8 cellular contexts compared by ENCODE assay signal in the genomic region with DNA sequence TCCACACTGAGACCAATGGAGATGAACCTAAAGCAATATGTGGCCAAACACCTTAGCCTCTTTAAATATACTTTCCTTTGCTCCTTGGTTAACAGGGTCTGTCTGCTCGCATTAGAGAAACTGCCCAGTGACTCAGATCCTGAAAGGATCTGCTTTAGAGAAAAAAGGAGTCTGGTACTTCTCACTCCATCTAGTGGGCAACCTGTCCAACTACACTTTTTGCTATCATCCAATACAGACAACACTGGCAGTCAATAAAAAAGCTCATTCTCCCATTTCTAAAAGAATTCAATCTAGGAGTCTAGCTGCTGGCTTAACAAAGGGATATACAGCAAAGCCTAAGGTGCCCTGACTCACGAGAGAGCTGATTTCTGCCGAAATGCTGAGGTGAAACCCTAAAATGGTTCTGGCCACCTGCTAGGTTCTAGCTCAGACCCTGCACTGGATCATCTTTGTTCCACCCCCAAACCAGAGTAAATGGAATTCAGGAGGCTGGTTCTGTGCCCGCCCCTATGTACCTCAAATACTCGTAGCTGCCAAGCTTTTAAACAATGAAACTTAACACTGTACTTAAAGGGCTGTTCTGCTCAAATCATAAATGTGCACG. TPM values are rescaled to one million over a fixed set of nuclear protein-coding genes. Genes with fewer than 3 reads are reported as not detected.
DNase-seq lines count a peak whose midpoint lies in the region; ATAC-seq and TF ChIP-seq lines count a peak whose summit lies in the region.

No MANE protein-coding gene starts in this region.

- no peaks in the 10 kb centered on the region for H3K27me3 Mint-ChIP-seq in activated CD4-positive, alpha-beta T cell treated with anti-CD3 and anti-CD28 coated beads, Interleukin-2, amount 10 ng/mL, durations not matched to agents 24 days and 14 days
- H3K27me3 Mint-ChIP-seq in memory B cell, result no peaks in the 10 kb centered on the region

- H3K9me3 Mint-ChIP-seq in activated CD4-positive, alpha-beta T cell treated with anti-CD3 and anti-CD28 coated beads, Interleukin-2, amount 10 ng/mL, durations not matched to agents 24 days and 14 days, result no peaks in the 10 kb centered on the region
- H3K9me3 Mint-ChIP-seq in memory B cell, result no peaks in the 10 kb centered on the region

- peaks cover 28% of the 10 kb centered on the region for H3K36me3 ChIP-seq in RWPE2 (ENCODE audit: low read depth)
- H3K36me3 ChIP-seq in effector memory CD4-positive, alpha-beta T cell (ENCODE audit: control insufficient read depth, insufficient read depth, low read length), result peaks cover 21% of the 10 kb centered on the region

- intact Hi-C loops in activated CD4-positive, alpha-beta T cell treated with anti-CD3 and anti-CD28 coated beads, Interleukin-2, amount 10 ng/mL, durations not matched to agents 24 days and 14 days (cut with micrococcal nuclease), result loop anchor here (1.0 to 5.0 kb wide), 3 partner anchors 53 to 543 kb away; no protein-coding TSS in a partner anchor

- no peak overlapping the region for H3K27ac ChIP-seq in RWPE2 (ENCODE audit: poor library complexity, severe bottlenecking)
- H3K27ac ChIP-seq in effector memory CD4-positive, alpha-beta T cell (ENCODE audit: insufficient read depth, low read length, poor library complexity, severe bottlenecking), result peak overlapping the region; percentile 47

- H3K27ac Mint-ChIP-seq in activated CD4-positive, alpha-beta T cell treated with anti-CD3 and anti-CD28 coated beads, Interleukin-2, amount 10 ng/mL, durations not matched to agents 24 days and 14 days, result no peak overlapping the region
- H3K27ac Mint-ChIP-seq in memory B cell, result no peak overlapping the region

- no peaks in the 10 kb centered on the region for H3K4me1 ChIP-seq in RWPE2 (ENCODE audit: insufficient read depth, poor library complexity, severe bottlenecking)
- H3K4me1 ChIP-seq in effector memory CD4-positive, alpha-beta T cell (ENCODE audit: control insufficient read depth, insufficient read depth, low read length, poor library complexity, severe bottlenecking), result peaks cover 29% of the 10 kb centered on the region

- peak overlapping the region; percentile 43 for H3K4me3 Mint-ChIP-seq in activated CD4-positive, alpha-beta T cell treated with anti-CD3 and anti-CD28 coated beads, Interleukin-2, amount 10 ng/mL, durations not matched to agents 24 days and 14 days
- H3K4me3 Mint-ChIP-seq in memory B cell, result no peak overlapping the region

- H3K4me1 Mint-ChIP-seq in activated CD4-positive, alpha-beta T cell treated with anti-CD3 and anti-CD28 coated beads, Interleukin-2, amount 10 ng/mL, durations not matched to agents 24 days and 14 days, result peaks cover 29% of the 10 kb centered on the region
- peaks cover 30% of the 10 kb centered on the region for H3K4me1 Mint-ChIP-seq in memory B cell

- H3K36me3 Mint-ChIP-seq in activated CD4-positive, alpha-beta T cell treated with anti-CD3 and anti-CD28 coated beads, Interleukin-2, amount 10 ng/mL, durations not matched to agents 24 days and 14 days (ENCODE audit: low read depth), result peaks cover 32% of the 10 kb centered on the region
- peaks cover 13% of the 10 kb centered on the region for H3K36me3 Mint-ChIP-seq in memory B cell

- no peaks in the 10 kb centered on the region for H3K9me3 ChIP-seq in RWPE2 (ENCODE audit: severe bottlenecking)
- H3K9me3 ChIP-seq in effector memory CD4-positive, alpha-beta T cell (ENCODE audit: control insufficient read depth, low read length), result no peaks in the 10 kb centered on the region

- DNase-seq in activated CD4-positive, alpha-beta T cell treated with anti-CD3 and anti-CD28 coated beads, Interleukin-2, amount 10 ng/mL, durations not matched to agents 24 days and 14 days, result peak; percentile 75
- no peak for DNase-seq in activated CD4-positive, alpha-beta T cell treated with anti-CD3 and anti-CD28 coated beads, Interleukin-2, amount 50 U/mL, for 1 hour
- peak; percentile 50 for DNase-seq in KG1 (lab: John Stamatoyannopoulos, UW)
- no peak for DNase-seq in RWPE2 (ENCODE audit: low spot score)
- DNase-seq in effector memory CD4-positive, alpha-beta T cell, result no peak
- DNase-seq in memory B cell (ENCODE audit: low spot score in 2 of 2), result peak in 1 of 2 donors; percentile 39
- no peak for DNase-seq in cerebellar nuclear complex (lab: John Stamatoyannopoulos, UW)

- peak; percentile 86 for ATAC-seq in RWPE2 (ENCODE audit: low read depth)
- peak; percentile 26 for ATAC-seq in memory B cell (ENCODE audit: low read depth)
- ATAC-seq in HG03354 (IDR thresholded peaks at IDR 0.05; ENCODE audit: poor library complexity, severe bottlenecking, unreplicated experiment), result no peak

- no peak overlapping the region for H3K4me3 ChIP-seq in RWPE2 (ENCODE audit: severe bottlenecking)
- peak overlapping the region; percentile 19 for H3K4me3 ChIP-seq in effector memory CD4-positive, alpha-beta T cell (ENCODE audit: insufficient read depth, low read depth, low read length, poor library complexity, severe bottlenecking)

- H3K27me3 ChIP-seq in RWPE2 (ENCODE audit: insufficient read depth, poor library complexity, severe bottlenecking), result no peaks in the 10 kb centered on the region
- no peaks in the 10 kb centered on the region for H3K27me3 ChIP-seq in effector memory CD4-positive, alpha-beta T cell (replicated peaks; ENCODE audit: control insufficient read depth, insufficient read depth, low read length, poor library complexity, severe bottlenecking)

- TF ChIP-seq CTCF in RWPE2 (IDR thresholded peaks at IDR 0.05; ENCODE audit: poor library complexity, severe bottlenecking), result peak; percentile 87

RNA-seq across cellular contexts. Expression of gene GNL1, which starts 11.5 kb away (rescaled TPM):
- total RNA-seq in activated CD4-positive, alpha-beta T cell treated with anti-CD3 and anti-CD28 coated beads, Interleukin-2, amount 10 ng/mL, durations not matched to agents 24 days and 14 days, result 80.9 and 93.0 TPM in 2 replicates

RNA-seq across cellular contexts. Expression of gene PRR3, which starts 12.3 kb away (rescaled TPM):
- 38.2 and 39.7 TPM in 2 replicates for total RNA-seq in activated CD4-positive, alpha-beta T cell treated with anti-CD3 and anti-CD28 coated beads, Interleukin-2, amount 10 ng/mL, durations not matched to agents 24 days and 14 days

RNA-seq across cellular contexts. Expression of gene ABCF1, which starts 26.5 kb away (rescaled TPM):
- total RNA-seq in activated CD4-positive, alpha-beta T cell treated with anti-CD3 and anti-CD28 coated beads, Interleukin-2, amount 10 ng/mL, durations not matched to agents 24 days and 14 days, result 123 and 125 TPM in 2 replicates

RNA-seq across cellular contexts. Expression of gene HLA-E, which starts 55.5 kb away (rescaled TPM):
- 484 and 488 TPM in 2 replicates for total RNA-seq in activated CD4-positive, alpha-beta T cell treated with anti-CD3 and anti-CD28 coated beads, Interleukin-2, amount 10 ng/mL, durations not matched to agents 24 days and 14 days

Comparison
In these comparisons a context has a peak if more than half of its experiments do, and no peak if none do; other contexts are left out.
1. DNase-seq: peak in activated CD4-positive, alpha-beta T cell treated with anti-CD3 and anti-CD28 coated beads, Interleukin-2, amount 10 ng/mL, durations not matched to agents 24 days and 14 days (single experiment) and KG1 (single experiment); none in activated CD4-positive, alpha-beta T cell treated with anti-CD3 and anti-CD28 coated beads, Interleukin-2, amount 50 U/mL, for 1 hour (single experiment), RWPE2 (single experiment), effector memory CD4-positive, alpha-beta T cell (0 of 3) and cerebellar nuclear complex (0 of 2).